ENCODE assay signal across 12 cellular contexts in genomic region chr2:118836411-118836930, GRCh38. TPM values are rescaled to one million over a fixed set of nuclear protein-coding genes. Genes with fewer than 3 reads are reported as not detected.
DNase-seq lines count a peak whose midpoint lies in the region; ATAC-seq and TF ChIP-seq lines count a peak whose summit lies in the region.
"Had no signal": no experiment of that assay in that cellular context is flagged by ENCODE, and none has a peak within 500 bp of the region (broad histone marks: within the 10 kb centered on the region; RNA-seq: fewer than 3 reads in every experiment).

No MANE protein-coding gene starts in this region.

- no peak overlapping the region for H3K27ac ChIP-seq in iPS-18a (ENCODE audit: low read length)
- H3K27ac ChIP-seq: upper lobe of left lung had no signal

- no peak for DNase-seq in T-helper 1 cell
- no peak for DNase-seq in activated B cell treated with CpG ODN at 0.5 μM for 24 hours
- DNase-seq: 8988T, NCI-H2081 treated with DMSO at 0.1 percent for 48 hours had no signal

- TF ChIP-seq CTCF in activated B cell treated with CpG ODN at 0.5 μM for 24 hours (IDR thresholded peaks at IDR 0.05), result no peak

- H3K36me3 ChIP-seq in iPS-18a (ENCODE audit: control insufficient read depth, low read depth, low read length), result no peaks in the 10 kb centered on the region
- H3K36me3 ChIP-seq in skeletal muscle satellite cell (ENCODE audit: insufficient read depth, low read length), result peaks cover 7% of the 10 kb centered on the region
- H3K36me3 ChIP-seq: upper lobe of left lung had no signal

- ATAC-seq in activated B cell treated with CpG ODN at 0.5 μM for 24 hours (ENCODE audit: low read depth) (no peak), HG02870 (IDR thresholded peaks at IDR 0.05; ENCODE audit: unreplicated experiment) (no peak), GM21528 (IDR thresholded peaks at IDR 0.05; ENCODE audit: low FRiP score, unreplicated experiment) (no peak), HG03469 (IDR thresholded peaks at IDR 0.05; ENCODE audit: unreplicated experiment) (no peak)

- H3K9ac ChIP-seq in iPS-18a (ENCODE audit: low read length) (no peak overlapping the region), skeletal muscle satellite cell (ENCODE audit: low read depth, low read length) (peak overlapping the region; percentile 85)

- H3K4me3 Mint-ChIP-seq in T-helper 1 cell treated with Interleukin-12 subunit alpha and Interleukin-12 subunit beta and Interleukin-4 antibody, amounts not matched to agents 30 μg/mL and 1 μg/mL, for 36 hours, result no peak overlapping the region
- H3K4me3 Mint-ChIP-seq in activated B cell treated with CpG ODN at 0.5 μM for 24 hours, result peak overlapping the region; percentile 71

- H3K4me1 Mint-ChIP-seq in T-helper 1 cell treated with Interleukin-12 subunit alpha and Interleukin-12 subunit beta and Interleukin-4 antibody, amounts not matched to agents 30 μg/mL and 1 μg/mL, for 36 hours (ENCODE audit: low read depth), result no peaks in the 10 kb centered on the region
- H3K4me1 Mint-ChIP-seq in activated B cell treated with CpG ODN at 0.5 μM for 24 hours, result peaks cover 16% of the 10 kb centered on the region

- H3K27me3 Mint-ChIP-seq in T-helper 1 cell treated with Interleukin-12 subunit alpha and Interleukin-12 subunit beta and Interleukin-4 antibody, amounts not matched to agents 30 μg/mL and 1 μg/mL, for 36 hours (ENCODE audit: low read depth), result peaks cover 89% of the 10 kb centered on the region
- peaks cover 70% of the 10 kb centered on the region for H3K27me3 Mint-ChIP-seq in activated B cell treated with CpG ODN at 0.5 μM for 24 hours

- H3K4me3 ChIP-seq in iPS-18a (ENCODE audit: low read length) (peak overlapping the region; percentile 52), skeletal muscle satellite cell (ENCODE audit: low read length) (peak overlapping the region; percentile 82)

- H3K4me2 ChIP-seq in skeletal muscle satellite cell (ENCODE audit: low read length), result peak overlapping the region; percentile 96

- H3K9me3 Mint-ChIP-seq in T-helper 1 cell treated with Interleukin-12 subunit alpha and Interleukin-12 subunit beta and Interleukin-4 antibody, amounts not matched to agents 30 μg/mL and 1 μg/mL, for 36 hours, result no peaks in the 10 kb centered on the region
- H3K9me3 Mint-ChIP-seq in activated B cell treated with CpG ODN at 0.5 μM for 24 hours, result no peaks in the 10 kb centered on the region

- H3K9me3 ChIP-seq in iPS-18a (ENCODE audit: control insufficient read depth, low read depth, low read length), result no peaks in the 10 kb centered on the region
- H3K9me3 ChIP-seq in skeletal muscle satellite cell (replicated peaks; ENCODE audit: low read length), result no peaks in the 10 kb centered on the region
- H3K9me3 ChIP-seq: upper lobe of left lung had no signal

- H3K4me1 ChIP-seq in iPS-18a (ENCODE audit: control insufficient read depth, low read depth, low read length), result peaks cover 9% of the 10 kb centered on the region
- peaks cover 37% of the 10 kb centered on the region for H3K4me1 ChIP-seq in skeletal muscle satellite cell (ENCODE audit: control insufficient read depth, insufficient read depth, low read length)

- no peaks in the 10 kb centered on the region for H3K36me3 Mint-ChIP-seq in T-helper 1 cell treated with Interleukin-12 subunit alpha and Interleukin-12 subunit beta and Interleukin-4 antibody, amounts not matched to agents 30 μg/mL and 1 μg/mL, for 36 hours (ENCODE audit: low read depth)
- no peaks in the 10 kb centered on the region for H3K36me3 Mint-ChIP-seq in activated B cell treated with CpG ODN at 0.5 μM for 24 hours (ENCODE audit: low read depth)

- CTCF ChIA-PET in activated B cell treated with CpG ODN at 0.5 μM for 24 hours (lab: Charles Lee), result no interaction called here

- H3K27me3 ChIP-seq in iPS-18a (ENCODE audit: control insufficient read depth, insufficient read depth, low read length) (peaks cover 100% of the 10 kb centered on the region), skeletal muscle satellite cell (ENCODE audit: control insufficient read depth, insufficient read depth, low read length) (no peaks in the 10 kb centered on the region)

- H3K27ac Mint-ChIP-seq in T-helper 1 cell treated with Interleukin-12 subunit alpha and Interleukin-12 subunit beta and Interleukin-4 antibody, amounts not matched to agents 30 μg/mL and 1 μg/mL, for 36 hours, result peak overlapping the region; percentile 41
- no peak overlapping the region for H3K27ac Mint-ChIP-seq in activated B cell treated with CpG ODN at 0.5 μM for 24 hours

- POLR2A ChIA-PET in activated B cell treated with CpG ODN at 0.5 μM for 24 hours (lab: Charles Lee), result no interaction called here

- intact Hi-C loops in activated B cell treated with CpG ODN at 0.5 μM for 24 hours (cut with micrococcal nuclease), result no loop called here

RNA-seq across cellular contexts. Expression of gene EN1, which starts 11.0 kb away (rescaled TPM):
- total RNA-seq in activated B cell treated with CpG ODN at 0.5 μM for 24 hours, result not detected in 2 replicates
- total RNA-seq in skeletal muscle satellite cell (2012; rRNA removed), result 3.8 and 6.3 TPM in 2 replicates
- total RNA-seq: fibroblast of villous mesenchyme had no signal
